ENCODE assay signal across 15 cellular contexts in the genomic region with DNA sequence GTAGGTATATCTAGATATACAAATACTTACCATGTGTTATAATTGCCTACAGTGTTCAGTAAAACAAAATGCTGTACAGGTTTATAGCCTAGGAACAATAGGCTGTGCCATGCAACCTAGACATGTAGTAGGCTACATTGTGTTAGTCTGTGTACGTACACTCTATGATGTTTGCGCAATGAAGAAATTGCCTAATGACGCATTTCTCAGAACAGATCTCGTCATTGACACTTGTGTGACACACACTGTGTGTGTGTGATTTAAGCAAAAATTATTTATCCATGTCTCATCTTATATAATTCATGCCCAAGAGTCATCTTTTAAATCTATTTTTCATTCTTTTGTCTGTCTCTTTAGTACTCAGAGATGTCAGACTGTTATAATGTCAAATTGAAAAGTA.
DNase-seq lines count a peak whose midpoint lies in the region; ATAC-seq and TF ChIP-seq lines count a peak whose summit lies in the region.
"Had no signal": no experiment of that assay in that cellular context is flagged by ENCODE, and none has a peak within 500 bp of the region (broad histone marks: within the 10 kb centered on the region; RNA-seq: fewer than 3 reads in every experiment).

No MANE protein-coding gene starts in this region.

- no peak overlapping the region for H2BK120ac ChIP-seq in IMR-90 (ENCODE audit: low read depth, low read length)

- no peak for ATAC-seq in IMR-90 (ENCODE audit: low read depth)
- no peak for ATAC-seq in natural killer cell treated with Interleukin-12 subunit alpha and Interleukin-12 subunit beta and Interleukin-15 and Interleukin-18, amount 100 ng/mL, for 72 hours

- no peak overlapping the region for H3K23ac ChIP-seq in IMR-90 (ENCODE audit: low read depth, low read length)

- H2BK20ac ChIP-seq in IMR-90 (ENCODE audit: low read depth, low read length), result no peak overlapping the region

- intact Hi-C loops in IMR-90 (cut with micrococcal nuclease), result no loop called here

- no peak overlapping the region for H2BK15ac ChIP-seq in IMR-90 (ENCODE audit: low read depth, low read length)

- CTCF ChIA-PET in IMR-90 (lab: Yijun Ruan, JAX), result no interaction called here

- H2AFZ ChIP-seq in IMR-90 (replicated peaks; ENCODE audit: low read length, poor library complexity), result no peak overlapping the region
- no peak overlapping the region for H2AFZ ChIP-seq in neural cell (ENCODE audit: low read depth, low read length)

- H3K4me2 ChIP-seq in IMR-90 (ENCODE audit: low read depth, low read length) (no peak overlapping the region), neural cell (ENCODE audit: low read length) (no peak overlapping the region)

- H3K4me3 Mint-ChIP-seq in natural killer cell treated with Interleukin-12 subunit alpha and Interleukin-12 subunit beta and Interleukin-15 and Interleukin-18, amount 100 ng/mL, for 72 hours, result no peak overlapping the region
- H3K4me3 Mint-ChIP-seq: B cell; CD4-positive, alpha-beta T cell; H9 had no signal

- no peaks in the 10 kb centered on the region; the same call in 1 of the 2 replicates for H3K4me1 ChIP-seq in IMR-90 (ENCODE audit: control insufficient read depth, insufficient read depth, low read length)

- no peaks in the 10 kb centered on the region for H3K9me3 ChIP-seq in IMR-90 (ENCODE audit: control insufficient read depth, insufficient read depth, low read length)
- no peaks in the 10 kb centered on the region for H3K9me3 ChIP-seq in neural cell (ENCODE audit: low read length)

- H3K56ac ChIP-seq in IMR-90 (ENCODE audit: extremely low read depth, insufficient read depth, low read length), result no peak overlapping the region

- TF ChIP-seq EP300 in neural cell (conservative IDR thresholded peaks at IDR 0.05; ENCODE audit: poor library complexity, severe bottlenecking), result peak; percentile 74

- no peak for TF ChIP-seq POLR2A in IMR-90 (IDR thresholded peaks at IDR 0.05; ENCODE audit: low read depth, low read length)

- no peak overlapping the region for H3K4ac ChIP-seq in IMR-90 (ENCODE audit: low read depth, low read length)

- H3K9me3 Mint-ChIP-seq in natural killer cell treated with Interleukin-12 subunit alpha and Interleukin-12 subunit beta and Interleukin-15 and Interleukin-18, amount 100 ng/mL, for 72 hours, result peaks cover 10% of the 10 kb centered on the region
- H3K9me3 Mint-ChIP-seq: H9 had no signal

- no peak overlapping the region for H3K14ac ChIP-seq in IMR-90 (replicated peaks; ENCODE audit: low read depth, low read length)

- TF ChIP-seq RAD21 in IMR-90 (IDR thresholded peaks at IDR 0.05; ENCODE audit: low read length), result no peak
- TF ChIP-seq RAD21 in neural cell (conservative IDR thresholded peaks at IDR 0.05), result no peak

- in situ Hi-C loops in IMR-90 (cut with MboI; ENCODE audit: low sequenced_read_pairs), result no loop called here

- H4K20me1 ChIP-seq in IMR-90 (ENCODE audit: insufficient read depth, low read length) (no peaks in the 10 kb centered on the region), neural cell (ENCODE audit: insufficient read depth) (no peaks in the 10 kb centered on the region)

- H3K27ac ChIP-seq in IMR-90 (ENCODE audit: insufficient read depth, low read length) (no peak overlapping the region), neural cell (ENCODE audit: low read length) (no peak overlapping the region)

- whole genome bisulfite sequencing in IMR-90 (ENCODE audit: extremely low coverage in 2 of 2, insufficient read length in 1 of 2), 2 experiments, result no CpG with 5 or more reads among the region's 4 CpGs

- no peak overlapping the region for H2AK5ac ChIP-seq in IMR-90 (ENCODE audit: low read depth, low read length)

- H4K5ac ChIP-seq in IMR-90 (ENCODE audit: low read depth, low read length), result no peak overlapping the region

- no peak overlapping the region for H3K9ac ChIP-seq in IMR-90 (ENCODE audit: low read depth, low read length)
- H3K9ac ChIP-seq in neural cell (ENCODE audit: low read length), result no peak overlapping the region

- POLR2A ChIA-PET in IMR-90 (lab: Charles Lee; ENCODE audit: unreplicated experiment), result no interaction called here

- H3F3A ChIP-seq in neural cell (ENCODE audit: insufficient read depth, low read length, poor library complexity, severe bottlenecking), result no peaks in the 10 kb centered on the region

- DNase-seq in NCI-H748 (lab: John Stamatoyannopoulos, UW; ENCODE audit: unreplicated experiment), result peak; percentile 46
- no peak for DNase-seq in NCI-H748 treated with DMSO at 0.1 percent for 48 hours (lab: John Stamatoyannopoulos, UW)
- no peak for DNase-seq in IMR-90
- peak; percentile 14 for DNase-seq in NCI-H146 (lab: John Stamatoyannopoulos, UW)
- DNase-seq in natural killer cell treated with Interleukin-12 subunit alpha and Interleukin-12 subunit beta and Interleukin-15 and Interleukin-18, amount 100 ng/mL, for 72 hours (ENCODE audit: low spot score), result no peak
- no peak for DNase-seq in AG20443 (ENCODE audit: low spot score)
- DNase-seq: 8988T; C1 segment of cervical spinal cord; CD4-positive, alpha-beta T cell; DMS153; GF-D8; GOT3; H9 had no signal

- dilution Hi-C loops in IMR-90 (cut with HindIII; ENCODE audit: low sequenced_read_pairs, unreplicated experiment), result no loop called here

- no peak overlapping the region for H4K91ac ChIP-seq in IMR-90 (ENCODE audit: insufficient read depth, low read depth, low read length)

- H3K9me1 ChIP-seq in IMR-90 (ENCODE audit: insufficient read depth, low read length), result no peaks in the 10 kb centered on the region

- BruUV-seq in IMR-90 (replicated peaks; lab: Mats Ljungman, UMichigan), result no TSS peak

- no peak overlapping the region for H3K18ac ChIP-seq in IMR-90 (ENCODE audit: low read depth, low read length)

- H3K79me2 ChIP-seq in neural cell (replicated peaks; ENCODE audit: insufficient read depth, low read length), result no peaks in the 10 kb centered on the region

- no peaks in the 10 kb centered on the region for H3K9me2 ChIP-seq in neural cell (ENCODE audit: insufficient read depth, low read length)

- H3K27me3 Mint-ChIP-seq in natural killer cell treated with Interleukin-12 subunit alpha and Interleukin-12 subunit beta and Interleukin-15 and Interleukin-18, amount 100 ng/mL, for 72 hours, result no peaks in the 10 kb centered on the region
- H3K27me3 Mint-ChIP-seq: B cell; CD4-positive, alpha-beta T cell had no signal

- no peak overlapping the region for H2BK5ac ChIP-seq in IMR-90 (ENCODE audit: low read depth, low read length, poor library complexity, severe bottlenecking)

- no peak overlapping the region for H4K8ac ChIP-seq in IMR-90 (ENCODE audit: low read depth in 2 of 2, low read length in 2 of 2)

- H3K4me3 ChIP-seq in IMR-90 (ENCODE audit: insufficient read depth, low read depth, low read length) (no peak overlapping the region), neural cell (ENCODE audit: low read length) (no peak overlapping the region)

- H3K27me3 ChIP-seq in IMR-90 (ENCODE audit: control insufficient read depth, insufficient read depth, low read length) (no peaks in the 10 kb centered on the region), neural cell (ENCODE audit: insufficient read depth, low read depth, low read length) (no peaks in the 10 kb centered on the region)

- no peaks in the 10 kb centered on the region for H3K4me1 Mint-ChIP-seq in natural killer cell treated with Interleukin-12 subunit alpha and Interleukin-12 subunit beta and Interleukin-15 and Interleukin-18, amount 100 ng/mL, for 72 hours (ENCODE audit: low read depth in 2 of 2)
- H3K4me1 Mint-ChIP-seq: B cell, H9 had no signal

- H3K36me3 ChIP-seq in IMR-90 (ENCODE audit: control insufficient read depth, insufficient read depth, low read length), result no peaks in the 10 kb centered on the region
- no peaks in the 10 kb centered on the region for H3K36me3 ChIP-seq in neural cell (ENCODE audit: insufficient read depth, low read length)

- H3K27ac Mint-ChIP-seq in natural killer cell treated with Interleukin-12 subunit alpha and Interleukin-12 subunit beta and Interleukin-15 and Interleukin-18, amount 100 ng/mL, for 72 hours, result no peak overlapping the region
- H3K27ac Mint-ChIP-seq: B cell; CD4-positive, alpha-beta T cell; H9 had no signal

- peaks cover 9% of the 10 kb centered on the region for H3K36me3 Mint-ChIP-seq in natural killer cell treated with Interleukin-12 subunit alpha and Interleukin-12 subunit beta and Interleukin-15 and Interleukin-18, amount 100 ng/mL, for 72 hours

- no peaks in the 10 kb centered on the region for H3K79me1 ChIP-seq in IMR-90 (ENCODE audit: low read depth in 1 of 2, low read length in 2 of 2)

- no peak for TF ChIP-seq CTCF in IMR-90 (conservative IDR thresholded peaks at IDR 0.05; ENCODE audit: low read depth, low read length)
- no peak for TF ChIP-seq CTCF in neural cell (IDR thresholded peaks at IDR 0.05; ENCODE audit: poor library complexity, severe bottlenecking)

- H2AK9ac ChIP-seq in IMR-90 (replicated peaks; ENCODE audit: low read depth, low read length, poor library complexity), result no peak overlapping the region

TF ChIP-seq in IMR-90, 13 proteins besides CTCF, POLR2A, EP300 and RAD21:
- TF ChIP-seq, protein P1, sequence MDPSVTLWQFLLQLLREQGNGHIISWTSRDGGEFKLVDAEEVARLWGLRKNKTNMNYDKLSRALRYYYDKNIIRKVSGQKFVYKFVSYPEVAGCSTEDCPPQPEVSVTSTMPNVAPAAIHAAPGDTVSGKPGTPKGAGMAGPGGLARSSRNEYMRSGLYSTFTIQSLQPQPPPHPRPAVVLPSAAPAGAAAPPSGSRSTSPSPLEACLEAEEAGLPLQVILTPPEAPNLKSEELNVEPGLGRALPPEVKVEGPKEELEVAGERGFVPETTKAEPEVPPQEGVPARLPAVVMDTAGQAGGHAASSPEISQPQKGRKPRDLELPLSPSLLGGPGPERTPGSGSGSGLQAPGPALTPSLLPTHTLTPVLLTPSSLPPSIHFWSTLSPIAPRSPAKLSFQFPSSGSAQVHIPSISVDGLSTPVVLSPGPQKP (IDR thresholded peaks at IDR 0.05; ENCODE audit: borderline replicate concordance, low read depth, low read length), result no peak
- peak; percentile 48 for TF ChIP-seq CEBPB (IDR thresholded peaks at IDR 0.05; ENCODE audit: low read depth, low read length)

TF ChIP-seq in neural cell, 6 proteins besides CTCF, POLR2A, EP300 and RAD21:
- TF ChIP-seq SMC3 (conservative IDR thresholded peaks at IDR 0.05; ENCODE audit: poor library complexity) (no peak), MXI1 (conservative IDR thresholded peaks at IDR 0.05; ENCODE audit: poor library complexity, severe bottlenecking) (no peak), POLR2AphosphoS5 (IDR thresholded peaks at IDR 0.05) (peak; percentile 62), EZH2 (IDR thresholded peaks at IDR 0.05; ENCODE audit: borderline replicate concordance, insufficient read depth, low read length, poor library complexity, severe bottlenecking) (no peak)

Comparison
In these comparisons a context has a peak if more than half of its experiments do, and no peak if none do; other contexts are left out.
1. DNase-seq: peak in NCI-H748 (single experiment) and NCI-H146 (single experiment); none in NCI-H748 treated with DMSO at 0.1 percent for 48 hours (single experiment), IMR-90 (single experiment), natural killer cell treated with Interleukin-12 subunit alpha and Interleukin-12 subunit beta and Interleukin-15 and Interleukin-18, amount 100 ng/mL, for 72 hours (single experiment) and AG20443 (single experiment).